9 cellular contexts compared by ENCODE assay signal in the genomic region with DNA sequence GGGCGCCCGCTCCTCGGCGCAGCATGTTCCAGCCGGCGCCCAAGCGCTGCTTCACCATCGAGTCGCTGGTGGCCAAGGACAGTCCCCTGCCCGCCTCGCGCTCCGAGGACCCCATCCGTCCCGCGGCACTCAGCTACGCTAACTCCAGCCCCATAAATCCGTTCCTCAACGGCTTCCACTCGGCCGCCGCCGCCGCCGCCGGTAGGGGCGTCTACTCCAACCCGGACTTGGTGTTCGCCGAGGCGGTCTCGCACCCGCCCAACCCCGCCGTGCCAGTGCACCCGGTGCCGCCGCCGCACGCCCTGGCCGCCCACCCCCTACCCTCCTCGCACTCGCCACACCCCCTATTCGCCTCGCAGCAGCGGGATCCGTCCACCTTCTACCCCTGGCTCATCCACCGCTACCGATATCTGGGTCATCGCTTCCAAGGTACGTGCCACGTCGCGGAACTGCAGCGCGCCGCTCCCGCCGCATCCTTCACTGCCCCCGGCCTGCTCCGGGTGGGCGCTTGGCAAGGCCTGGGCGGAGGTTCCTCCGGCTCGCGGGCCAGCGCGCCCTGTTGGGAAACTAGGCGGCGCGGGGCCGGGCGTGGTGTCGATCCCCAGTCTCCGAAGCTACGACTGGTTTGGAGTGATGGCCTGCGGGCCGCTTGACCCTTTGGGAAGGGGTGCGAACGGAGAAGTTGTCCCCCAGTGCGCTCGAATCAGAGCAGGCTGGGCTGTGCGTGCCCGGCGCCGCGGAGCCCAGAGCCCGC. TPM values are rescaled to one million over a fixed set of nuclear protein-coding genes. Genes with fewer than 3 reads are reported as not detected.
A peak's percentile ranks its signal among the peaks of the same experiment; 100 is the strongest.
DNase-seq lines count a peak whose midpoint lies in the region; ATAC-seq, FAIRE-seq and TF ChIP-seq lines count a peak whose summit lies in the region.
"Had no signal": no experiment of that assay in that cellular context is flagged by ENCODE, and none has a peak within 500 bp of the region (broad histone marks: within the 10 kb centered on the region; RNA-seq: fewer than 3 reads in every experiment).

No MANE protein-coding gene starts in this region.

- no peaks in the 10 kb centered on the region for H3K9me3 ChIP-seq in Panc1 (ENCODE audit: control insufficient read depth, insufficient read depth, low read depth, low read length)
- no peaks in the 10 kb centered on the region for H3K9me3 ChIP-seq in esophagus squamous epithelium
- H3K9me3 ChIP-seq in psoas muscle: no peaks in the 10 kb centered on the region
- no peaks in the 10 kb centered on the region for H3K9me3 ChIP-seq in colonic mucosa

- no peaks in the 10 kb centered on the region for H3K36me3 ChIP-seq in Panc1 (ENCODE audit: control insufficient read depth, insufficient read depth, low read length)
- H3K36me3 ChIP-seq in esophagus squamous epithelium: no peaks in the 10 kb centered on the region
- H3K36me3 ChIP-seq in psoas muscle (ENCODE audit: insufficient read depth in 1 of 2, low read depth in 1 of 2): no peaks in the 10 kb centered on the region
- no peaks in the 10 kb centered on the region for H3K36me3 ChIP-seq in colonic mucosa

- peak; percentile 5 for TF ChIP-seq CTCF in D721Med (IDR thresholded peaks at IDR 0.05; ENCODE audit: insufficient read depth, missing control alignments)
- peak; percentile 53; the same call in 1 of the 2 replicates for TF ChIP-seq CTCF in Panc1 (IDR thresholded peaks at IDR 0.05)
- no peak for TF ChIP-seq CTCF in esophagus squamous epithelium (IDR thresholded peaks at IDR 0.05)
- no peak for TF ChIP-seq CTCF in psoas muscle (IDR thresholded peaks at IDR 0.05)
- TF ChIP-seq CTCF in colonic mucosa (IDR thresholded peaks at IDR 0.05): no peak

- H3K9ac ChIP-seq in colonic mucosa (ENCODE audit: low read depth in 2 of 2, low read length in 2 of 2): no peak overlapping the region

- TF ChIP-seq POLR2A in esophagus squamous epithelium (IDR thresholded peaks at IDR 0.05): no peak

- in situ Hi-C loops in Panc1 (cut with HindIII; ENCODE audit: low pct_unique_long_range_greater_than_20kb, low sequenced_read_pairs): no loop called here
- in situ Hi-C loops in KBM-7 (cut with MboI; ENCODE audit: low pct_unique_long_range_greater_than_20kb, low sequenced_read_pairs): loop anchor here (25.0 kb wide), 1 partner anchor 694 kb away; no protein-coding TSS in a partner anchor

- POLR2A ChIA-PET in Panc1 (lab: Charles Lee): no interaction called here

- peak; percentile 68 for ATAC-seq in Panc1
- ATAC-seq in psoas muscle: peak; percentile 21 to 28 (median 24)

- no TSS peak for BruUV-seq in Panc1 (replicated peaks; lab: Mats Ljungman, UMichigan)

- WGBS in esophagus squamous epithelium, 2 donors: 2 to 10% methylated on average over 12 to 41 of the region's 88 CpGs
- WGBS in psoas muscle, 3 donors: 1% methylated on average over 80 to 88 of the region's 88 CpGs

- FAIRE-seq in D721Med (lab: Jason Lieb, UNC): no peak

- CTCF ChIA-PET in Panc1 (lab: Charles Lee): interaction anchor here (0.6 to 0.8 kb wide), 2 partner anchors 23 to 157 kb away, joined by 4 to 6 read pairs; no protein-coding TSS in a partner anchor

- DNase-seq in D721Med (ENCODE audit: insufficient read length, low spot score) (no peak), Panc1 (ENCODE audit: low read depth, low spot score) (no peak), esophagus squamous epithelium (lab: John Stamatoyannopoulos, UW) (no peak), psoas muscle (peak in 1 of 2 donors; percentile 71), middle frontal gyrus (ENCODE audit: extremely low spot score, low spot score) (no peak), colonic mucosa (no peak), medulla oblongata (ENCODE audit: extremely low spot score) (no peak), KBM-7 (no peak)
- DNase-seq: OCI-M1 had no signal

- intact Hi-C loops in Panc1 (cut with micrococcal nuclease; ENCODE audit: unreplicated experiment): no loop called here
- intact Hi-C loops in esophagus squamous epithelium (cut with DNase I): no loop called here
- intact Hi-C loops in psoas muscle (cut with DNase I): loop anchor here in 1 of 2 donors (5.0 to 10.0 kb wide), 2 partner anchors 191 to 504 kb away; partner anchors contain the start of gene RAB11FIP2
- intact Hi-C loops in colonic mucosa (cut with DNase I): no loop called here

- H3K4me3 ChIP-seq in Panc1 (ENCODE audit: low read depth in 2 of 2, low read length in 2 of 2) (peak overlapping the region; percentile 28 to 48), esophagus squamous epithelium (peak overlapping the region; percentile 4 to 62 (median 38)), psoas muscle (peak overlapping the region; percentile 68), colonic mucosa (no peak overlapping the region)

- H3K27ac ChIP-seq in Panc1 (ENCODE audit: low read length) (no peak overlapping the region), esophagus squamous epithelium (peak overlapping the region in 3 of 4 donors; percentile 3 to 61 (median 47)), psoas muscle (peak overlapping the region; percentile 60), colonic mucosa (no peak overlapping the region)

- H3K4me1 ChIP-seq in Panc1 (ENCODE audit: control insufficient read depth, insufficient read depth, low read length): peaks cover 9% of the 10 kb centered on the region; the same call in 1 of the 2 replicates
- H3K4me1 ChIP-seq in esophagus squamous epithelium: peaks cover 33 to 71% (median 40%) of the 10 kb centered on the region in 3 donors
- H3K4me1 ChIP-seq in psoas muscle: peaks cover 14% of the 10 kb centered on the region
- peaks cover 20% of the 10 kb centered on the region for H3K4me1 ChIP-seq in colonic mucosa

- H3K27me3 ChIP-seq in Panc1 (ENCODE audit: control insufficient read depth, insufficient read depth, low read length) (peaks cover 42% of the 10 kb centered on the region), esophagus squamous epithelium (peaks cover 45 to 100% (median 72%) of the 10 kb centered on the region in 4 donors), psoas muscle (ENCODE audit: insufficient read depth in 3 of 3, low read length in 2 of 3) (peaks cover 0 to 96% (median 31%) of the 10 kb centered on the region in 3 donors), colonic mucosa (peaks cover 96% of the 10 kb centered on the region)

RNA-seq across cellular contexts. Expression of gene EMX2, which starts 0.9 kb away (rescaled TPM):
- total RNA-seq in Panc1 (2021; ENCODE audit: unreplicated experiment) (not detected), esophagus squamous epithelium (under 1 TPM in 1 of 4 donors, not detected in 3; 0.19 TPM), psoas muscle (1 to 10 TPM in 2 of 4 donors, under 1 TPM in 2; 0.69 to 3.3 (median 1.2) TPM), colonic mucosa (not detected)
- polyA plus RNA-seq in Panc1 (2012; ENCODE audit: insufficient read length): not detected
- polyA plus RNA-seq in psoas muscle: 1 to 10 TPM; 1.1 to 3.4 (median 1.2) TPM

Comparison
In these comparisons a context has a peak if more than half of its experiments do, and no peak if none do; other contexts are left out.
1. CTCF ChIP-seq: peak in D721Med (single experiment) and Panc1 (single experiment); none in esophagus squamous epithelium (0 of 6), psoas muscle (single experiment) and colonic mucosa (single experiment).
2. H3K27ac ChIP-seq: peak in esophagus squamous epithelium (3 of 4) and psoas muscle (single experiment); none in Panc1 (single experiment) and colonic mucosa (single experiment).